ENCODE assay signal across 37 cellular contexts in genomic region chr1:80878343-80878742, GRCh38.
A peak's percentile ranks its signal among the peaks of the same experiment; 100 is the strongest.
DNase-seq lines count a peak whose midpoint lies in the region; FAIRE-seq and TF ChIP-seq lines count a peak whose summit lies in the region.
"Had no signal": no experiment of that assay in that cellular context is flagged by ENCODE, and none has a peak within 500 bp of the region (broad histone marks: within the 10 kb centered on the region; RNA-seq: fewer than 3 reads in every experiment).

No MANE protein-coding gene starts in this region.

- H3K4me1 ChIP-seq in mammary epithelial cell (ENCODE audit: insufficient read depth, low read length) (no peaks in the 10 kb centered on the region), adrenal gland (replicated peaks in 1 of 2) (peaks cover 5 to 20% of the 10 kb centered on the region in 2 donors)
- H3K4me1 ChIP-seq: BE2C; BLaER1; BLaER1 treated with 17β-estradiol and CSF1 and Interleukin-3, amounts not matched to agents 10 nM and 100 nM had no signal

- H3K27ac Mint-ChIP-seq in MCF 10A (ENCODE audit: low read depth, unreplicated experiment), result no peak overlapping the region
- H3K27ac Mint-ChIP-seq: B cell; CD14-positive monocyte; CD4-positive, alpha-beta memory T cell; CD4-positive, alpha-beta T cell; CD4-positive, CD25-positive, alpha-beta regulatory T cell; CD8-positive, alpha-beta memory T cell; CD8-positive, alpha-beta T cell had no signal

- in situ Hi-C loops in mammary epithelial cell (cut with MboI; ENCODE audit: low sequenced_read_pairs in 2 of 2), result no loop called here

- H3F3A ChIP-seq in SU-DHL-6 (ENCODE audit: insufficient read depth), result no peaks in the 10 kb centered on the region

- no peaks in the 10 kb centered on the region for H3K36me3 ChIP-seq in mammary epithelial cell (ENCODE audit: insufficient read depth, low read length)
- H3K36me3 ChIP-seq in SU-DHL-6 (ENCODE audit: low read length), result no peaks in the 10 kb centered on the region
- H3K36me3 ChIP-seq in adrenal gland (replicated peaks in 1 of 2), result no peaks in the 10 kb centered on the region
- H3K36me3 ChIP-seq: BE2C; BLaER1; BLaER1 treated with 17β-estradiol and CSF1 and Interleukin-3, amounts not matched to agents 10 nM and 100 nM had no signal

- H3K9me2 ChIP-seq in SU-DHL-6 (replicated peaks; ENCODE audit: insufficient read depth, low read length), result no peaks in the 10 kb centered on the region

- CTCF ChIA-PET in mammary epithelial cell (lab: Charles Lee; ENCODE audit: low non-redundant PET), result no interaction called here
- CTCF ChIA-PET in MCF 10A (lab: Yijun Ruan, JAX), result no interaction called here

- no peaks in the 10 kb centered on the region for H3K27me3 Mint-ChIP-seq in MCF 10A (ENCODE audit: insufficient read depth, unreplicated experiment)
- H3K27me3 Mint-ChIP-seq: B cell; CD4-positive, alpha-beta memory T cell; CD4-positive, alpha-beta T cell; CD4-positive, CD25-positive, alpha-beta regulatory T cell; CD8-positive, alpha-beta memory T cell had no signal

- TF ChIP-seq CTCF in mammary epithelial cell (conservative IDR thresholded peaks at IDR 0.05 in 1 of 2, IDR thresholded peaks at IDR 0.05 in 1 of 2; ENCODE audit: extremely low read depth in 1 of 2, insufficient read depth in 1 of 2, low read depth in 1 of 2, low read length in 2 of 2) (no peak), MCF 10A (IDR thresholded peaks at IDR 0.05; ENCODE audit: unreplicated experiment) (no peak), SU-DHL-6 (IDR thresholded peaks at IDR 0.05; ENCODE audit: insufficient read depth, low read length, poor library complexity, severe bottlenecking) (no peak), adrenal gland (IDR thresholded peaks at IDR 0.05) (no peak)

- H3K9me3 ChIP-seq in mammary epithelial cell (replicated peaks; ENCODE audit: insufficient read depth, low read length), result no peaks in the 10 kb centered on the region
- H3K9me3 ChIP-seq in SU-DHL-6 (ENCODE audit: insufficient read depth, low read length), result no peaks in the 10 kb centered on the region
- H3K9me3 ChIP-seq in adrenal gland (replicated peaks in 1 of 3), result no peaks in the 10 kb centered on the region
- H3K9me3 ChIP-seq: A549; BE2C; BLaER1; BLaER1 treated with 17β-estradiol and CSF1 and Interleukin-3, amounts not matched to agents 10 nM and 100 nM; Caco-2 had no signal

- no peak overlapping the region for H3K27ac ChIP-seq in mammary epithelial cell (ENCODE audit: insufficient read depth, low read depth, low read length)
- H3K27ac ChIP-seq in SU-DHL-6 (ENCODE audit: low read depth, low read length), result no peak overlapping the region
- peak overlapping the region in 1 of 5 donors; percentile 17 for H3K27ac ChIP-seq in adrenal gland
- H3K27ac ChIP-seq: 22Rv1; A549; BLaER1; BLaER1 treated with 17β-estradiol and CSF1 and Interleukin-3, amounts not matched to agents 10 nM and 100 nM; C4-2B had no signal

- H3K4me3 Mint-ChIP-seq in MCF 10A (ENCODE audit: unreplicated experiment), result no peak overlapping the region
- H3K4me3 Mint-ChIP-seq: B cell; CD14-positive monocyte; CD4-positive, alpha-beta memory T cell; CD4-positive, alpha-beta T cell; CD4-positive, CD25-positive, alpha-beta regulatory T cell; CD8-positive, alpha-beta memory T cell; CD8-positive, alpha-beta T cell had no signal

- BruUV-seq in mammary epithelial cell (replicated peaks; lab: Mats Ljungman, UMichigan), result no TSS peak
- BruUV-seq in MCF 10A (replicated peaks; lab: Mats Ljungman, UMichigan), result no TSS peak

- dilution Hi-C loops in mammary epithelial cell (cut with HindIII; ENCODE audit: low sequenced_read_pairs), result no loop called here

- H2AFZ ChIP-seq in mammary epithelial cell (ENCODE audit: low read depth, low read length) (peak overlapping the region; percentile 13), SU-DHL-6 (ENCODE audit: low read depth, low read length, severe bottlenecking) (peak overlapping the region; percentile 57)

- TF ChIP-seq POLR2A in H54 (IDR thresholded peaks at IDR 0.05; ENCODE audit: low read depth, low read length), result no peak
- TF ChIP-seq POLR2A in adrenal gland (IDR thresholded peaks at IDR 0.05), result no peak

- H3K79me2 ChIP-seq in mammary epithelial cell (ENCODE audit: insufficient read depth, low read length) (no peaks in the 10 kb centered on the region), SU-DHL-6 (ENCODE audit: insufficient read depth, low read length) (no peaks in the 10 kb centered on the region)

- H3K36me3 Mint-ChIP-seq in MCF 10A (ENCODE audit: insufficient read depth, unreplicated experiment), result no peaks in the 10 kb centered on the region
- H3K36me3 Mint-ChIP-seq: CD14-positive monocyte; CD4-positive, alpha-beta memory T cell; CD4-positive, CD25-positive, alpha-beta regulatory T cell; CD8-positive, alpha-beta memory T cell; CD8-positive, alpha-beta T cell had no signal

- H3K4me2 ChIP-seq in mammary epithelial cell (ENCODE audit: insufficient read depth, low read depth, low read length), result no peak overlapping the region
- no peak overlapping the region for H3K4me2 ChIP-seq in SU-DHL-6 (ENCODE audit: low read depth, low read length, poor library complexity, severe bottlenecking)
- H3K4me2 ChIP-seq: A549; BLaER1; BLaER1 treated with 17β-estradiol and CSF1 and Interleukin-3, amounts not matched to agents 10 nM and 100 nM had no signal

- no peak overlapping the region for H3K4me3 ChIP-seq in mammary epithelial cell (replicated peaks in 1 of 3; ENCODE audit: insufficient read depth in 1 of 3, low read depth in 2 of 3, low read length in 3 of 3)
- H3K4me3 ChIP-seq in SU-DHL-6 (ENCODE audit: insufficient read depth, low read length, poor library complexity, severe bottlenecking), result no peak overlapping the region
- H3K4me3 ChIP-seq in adrenal gland, result no peak overlapping the region
- H3K4me3 ChIP-seq: A549; BLaER1; BLaER1 treated with 17β-estradiol and CSF1 and Interleukin-3, amounts not matched to agents 10 nM and 100 nM had no signal

- H3K27me3 ChIP-seq in mammary epithelial cell (ENCODE audit: insufficient read depth, low read length), result no peaks in the 10 kb centered on the region
- no peaks in the 10 kb centered on the region for H3K27me3 ChIP-seq in SU-DHL-6 (ENCODE audit: low read length)
- no peaks in the 10 kb centered on the region for H3K27me3 ChIP-seq in adrenal gland
- H3K27me3 ChIP-seq: BE2C; BLaER1; BLaER1 treated with 17β-estradiol and CSF1 and Interleukin-3, amounts not matched to agents 10 nM and 100 nM had no signal

- H3K4me1 Mint-ChIP-seq in MCF 10A (ENCODE audit: insufficient read depth, unreplicated experiment), result no peaks in the 10 kb centered on the region
- H3K4me1 Mint-ChIP-seq: B cell; CD14-positive monocyte; CD4-positive, alpha-beta memory T cell; CD4-positive, CD25-positive, alpha-beta regulatory T cell; CD8-positive, alpha-beta memory T cell had no signal

- DNase-seq in mammary epithelial cell (no peak), MCF 10A (ENCODE audit: unreplicated experiment) (no peak), H54 (ENCODE audit: insufficient read length, low spot score) (no peak), adrenal gland (peak in 6 of 7 donors; percentile 26 to 65 (median 35)), NCI-H1417 treated with DMSO at 0.1 percent for 48 hours (lab: John Stamatoyannopoulos, UW) (no peak), NCI-H187 treated with DMSO at 0.1 percent for 48 hours (lab: John Stamatoyannopoulos, UW) (no peak)
- no peak for DNase-seq in activated CD8-positive, alpha-beta memory T cell treated with anti-CD3 and anti-CD28 coated beads, Interleukin-2, amount 50 U/mL, for 4 hours
- DNase-seq: 8988T; ACHN; AML-193; BE2C; C1 segment of cervical spinal cord; Caco-2; Calu3; CD4-positive, alpha-beta memory T cell; CD4-positive, alpha-beta T cell; CD4-positive, CD25-positive, alpha-beta regulatory T cell; CD8-positive, alpha-beta memory T cell; CD8-positive, alpha-beta T cell; COR-L47; DMS 273 treated with DMSO at 0.1 percent for 48 hours; DMS153; DMS53; DMS79; DMS79 treated with DMSO at 0.1 percent for 48 hours; DND-41; EL had no signal

- POLR2A ChIA-PET in MCF 10A (lab: Yijun Ruan, JAX), result no interaction called here

- intact Hi-C loops in mammary epithelial cell (cut with micrococcal nuclease), result no loop called here
- intact Hi-C loops in MCF 10A (cut with micrococcal nuclease), result no loop called here
- intact Hi-C loops in adrenal gland (cut with DNase I), result no loop called here

- H3K9me3 Mint-ChIP-seq in MCF 10A (ENCODE audit: unreplicated experiment), result no peaks in the 10 kb centered on the region
- H3K9me3 Mint-ChIP-seq: CD4-positive, alpha-beta T cell had no signal

- FAIRE-seq in H54 (lab: Jason Lieb, UNC), result peak; percentile 87
- FAIRE-seq: A204.1, A549, D721Med had no signal

- no peaks in the 10 kb centered on the region for H4K20me1 ChIP-seq in mammary epithelial cell (ENCODE audit: insufficient read depth, low read length)
- no peaks in the 10 kb centered on the region for H4K20me1 ChIP-seq in SU-DHL-6 (ENCODE audit: low read depth, low read length)
- H4K20me1 ChIP-seq: BLaER1; BLaER1 treated with 17β-estradiol and CSF1 and Interleukin-3, amounts not matched to agents 10 nM and 100 nM had no signal

- H3K9ac ChIP-seq in mammary epithelial cell (ENCODE audit: insufficient read depth, low read length) (no peak overlapping the region), SU-DHL-6 (ENCODE audit: low read length) (no peak overlapping the region)
- H3K9ac ChIP-seq: BLaER1; BLaER1 treated with 17β-estradiol and CSF1 and Interleukin-3, amounts not matched to agents 10 nM and 100 nM had no signal

Comparison
In these comparisons a context has a peak if more than half of its experiments do, and no peak if none do; other contexts are left out.
1. DNase-seq: peak in adrenal gland (6 of 7); none in mammary epithelial cell (single experiment), MCF 10A (single experiment), H54 (single experiment), NCI-H1417 treated with DMSO at 0.1 percent for 48 hours (single experiment), NCI-H187 treated with DMSO at 0.1 percent for 48 hours (single experiment) and activated CD8-positive, alpha-beta memory T cell treated with anti-CD3 and anti-CD28 coated beads, Interleukin-2, amount 50 U/mL, for 4 hours (single experiment).